In the genomic region with DNA sequence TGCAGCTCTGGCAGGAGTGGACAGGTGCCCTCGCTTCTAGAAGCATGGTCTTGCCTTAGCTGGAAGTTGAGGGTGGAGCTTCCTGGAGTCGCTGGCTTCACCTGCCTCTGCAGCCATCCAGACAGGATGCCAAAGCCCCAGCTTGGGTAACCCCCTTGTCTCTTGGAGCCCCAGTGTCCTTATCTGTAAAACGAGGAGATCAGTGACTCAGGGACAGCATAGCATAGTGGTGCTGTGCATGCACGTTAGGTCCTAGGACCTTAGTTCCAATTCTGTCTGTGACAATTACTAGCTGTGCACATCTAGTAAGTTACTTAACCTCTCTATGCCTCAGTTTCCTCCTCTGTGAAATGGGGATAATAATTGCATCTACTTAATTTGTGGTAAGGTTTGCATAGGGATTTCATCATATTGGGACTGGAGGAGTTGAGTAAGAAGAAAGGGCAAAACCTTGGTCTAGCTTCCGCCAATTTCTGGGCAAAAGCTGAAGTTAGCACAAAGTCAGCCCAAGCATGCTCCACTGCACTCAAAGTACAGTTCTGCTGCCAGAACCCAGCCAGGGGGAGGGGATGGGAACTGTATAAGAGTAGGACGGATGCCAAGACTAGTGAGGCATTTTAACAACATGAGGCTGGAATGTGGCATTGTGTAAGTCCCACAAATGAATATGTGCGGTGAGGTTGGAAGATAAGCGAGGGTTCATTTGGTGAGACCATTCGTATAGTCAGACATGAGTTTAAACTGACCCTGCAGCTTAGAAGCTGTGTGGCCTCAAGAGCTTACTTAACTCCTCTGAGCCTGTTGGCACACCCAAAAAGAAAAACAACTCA, we compare ENCODE assay signal across 10 cellular contexts. TPM values are rescaled to one million over a fixed set of nuclear protein-coding genes. Genes with fewer than 3 reads are reported as not detected.
DNase-seq lines count a peak whose midpoint lies in the region; ATAC-seq and TF ChIP-seq lines count a peak whose summit lies in the region.
"Had no signal": no experiment of that assay in that cellular context is flagged by ENCODE, and none has a peak within 500 bp of the region (broad histone marks: within the 10 kb centered on the region; RNA-seq: fewer than 3 reads in every experiment).

No MANE protein-coding gene starts in this region.

- H3K23ac ChIP-seq in mesenchymal stem cell (ENCODE audit: low read length in 2 of 2): no peak overlapping the region

- peak overlapping the region; percentile 34 to 84 for H3K4ac ChIP-seq in mesenchymal stem cell (ENCODE audit: low read depth in 1 of 2, low read length in 2 of 2)

- H3K18ac ChIP-seq in mesenchymal stem cell (ENCODE audit: low read depth in 1 of 2, low read length in 2 of 2): peak overlapping the region; percentile 44 to 84

- intact Hi-C loops in vagina (cut with DNase I) (no loop called here), posterior cingulate gyrus (cut with DNase I) (no loop called here)

- H4K8ac ChIP-seq in mesenchymal stem cell (ENCODE audit: low read length): peak overlapping the region; percentile 20

- peak overlapping the region; percentile 2 for H2BK15ac ChIP-seq in mesenchymal stem cell (ENCODE audit: low read depth, poor library complexity, severe bottlenecking)

- H3K27ac ChIP-seq in BLaER1 treated with 17β-estradiol and CSF1 and Interleukin-3, amounts not matched to agents 10 nM and 100 nM: peak overlapping the region; percentile 35 to 93 (median 84); a peak in 21 of 22 replicates
- H3K27ac ChIP-seq in mesenchymal stem cell (ENCODE audit: low read length, poor library complexity, severe bottlenecking) (no peak overlapping the region), vagina (no peak overlapping the region)

- H4K20me1 ChIP-seq in BLaER1 treated with 17β-estradiol and CSF1 and Interleukin-3, amounts not matched to agents 10 nM and 100 nM: peaks cover 0 to 6% (median 0%) of the 10 kb centered on the region in 11 experiments; a peak in 1 of 22 replicates

- no peak for ATAC-seq in GM19395 (IDR thresholded peaks at IDR 0.05; ENCODE audit: unreplicated experiment)

- H2BK5ac ChIP-seq in mesenchymal stem cell (ENCODE audit: low read depth, low read length, poor library complexity, severe bottlenecking): no peak overlapping the region

- no peaks in the 10 kb centered on the region for H3K9me3 ChIP-seq in BLaER1 treated with 17β-estradiol and CSF1 and Interleukin-3, amounts not matched to agents 10 nM and 100 nM (replicated peaks in 1 of 11)
- H3K9me3 ChIP-seq in mesenchymal stem cell (ENCODE audit: control insufficient read depth, low read length) (no peaks in the 10 kb centered on the region), vagina (no peaks in the 10 kb centered on the region)

- no peak for TF ChIP-seq CTCF in NB4 (IDR thresholded peaks at IDR 0.05; ENCODE audit: low read depth, low read length)
- TF ChIP-seq CTCF in cardiac fibroblast (IDR thresholded peaks at IDR 0.05; ENCODE audit: low read depth, low read length): no peak
- no peak for TF ChIP-seq CTCF in vagina (IDR thresholded peaks at IDR 0.05)

- 29% methylated on average over 7 of the region's 9 CpGs for WGBS in mesenchymal stem cell

- H3K14ac ChIP-seq in mesenchymal stem cell (ENCODE audit: low read length in 2 of 2): no peak overlapping the region

- no peak overlapping the region for H2BK120ac ChIP-seq in mesenchymal stem cell (ENCODE audit: low read depth, low read length)

- peak; percentile 92 for DNase-seq in NB4 (ENCODE audit: low read depth)
- DNase-seq in cardiac fibroblast (ENCODE audit: low read depth in 2 of 2): peak; percentile 100
- peak; percentile 99 for DNase-seq in mesenchymal stem cell
- no peak for DNase-seq in vagina (ENCODE audit: extremely low spot score in 2 of 2)
- DNase-seq in midbrain (lab: John Stamatoyannopoulos, UW): no peak
- DNase-seq in posterior cingulate gyrus: no peak
- DNase-seq: naive B cell, NCI-H1417 had no signal

- peak overlapping the region; percentile 81 to 96 (median 92) for H3K4me2 ChIP-seq in BLaER1 treated with 17β-estradiol and CSF1 and Interleukin-3, amounts not matched to agents 10 nM and 100 nM
- no peak overlapping the region for H3K4me2 ChIP-seq in mesenchymal stem cell (ENCODE audit: low read length, poor library complexity, severe bottlenecking)

- H2AK5ac ChIP-seq in mesenchymal stem cell (ENCODE audit: low read length, severe bottlenecking): no peak overlapping the region

- H3K36me3 ChIP-seq in BLaER1 treated with 17β-estradiol and CSF1 and Interleukin-3, amounts not matched to agents 10 nM and 100 nM: no peaks in the 10 kb centered on the region
- H3K36me3 ChIP-seq in mesenchymal stem cell (ENCODE audit: control insufficient read depth in 1 of 2, insufficient read depth in 2 of 2, low read depth in 1 of 2, low read length in 2 of 2) (no peaks in the 10 kb centered on the region), vagina (no peaks in the 10 kb centered on the region)

- H4K91ac ChIP-seq in mesenchymal stem cell (ENCODE audit: low read length): peak overlapping the region; percentile 73

- peaks cover 0 to 10% (median 0%) of the 10 kb centered on the region in 11 experiments; a peak in 1 of 22 replicates for H3K27me3 ChIP-seq in BLaER1 treated with 17β-estradiol and CSF1 and Interleukin-3, amounts not matched to agents 10 nM and 100 nM
- H3K27me3 ChIP-seq in mesenchymal stem cell (ENCODE audit: control insufficient read depth in 1 of 2, insufficient read depth in 1 of 2, low read length in 2 of 2) (peaks cover 0 to 14% of the 10 kb centered on the region in 2 experiments), vagina (no peaks in the 10 kb centered on the region)

- H2AFZ ChIP-seq in mesenchymal stem cell (ENCODE audit: low read depth, low read length): no peak overlapping the region

- H3K4me1 ChIP-seq in BLaER1 treated with 17β-estradiol and CSF1 and Interleukin-3, amounts not matched to agents 10 nM and 100 nM: peaks cover 71 to 82% (median 80%) of the 10 kb centered on the region in 10 experiments
- H3K4me1 ChIP-seq in mesenchymal stem cell (ENCODE audit: control insufficient read depth, insufficient read depth, low read depth, low read length) (peaks cover 24% of the 10 kb centered on the region), vagina (peaks cover 40% of the 10 kb centered on the region)

- 0 out of 20 replicates have a peak overlapping the region, but pooled peaks of 2 of the 10 experiments have one; percentile 0 to 31 for H3K4me3 ChIP-seq in BLaER1 treated with 17β-estradiol and CSF1 and Interleukin-3, amounts not matched to agents 10 nM and 100 nM
- H3K4me3 ChIP-seq in NB4 (ENCODE audit: low read depth, low read length) (no peak overlapping the region), cardiac fibroblast (replicated peaks in 1 of 2; ENCODE audit: low read depth in 2 of 2, low read length in 2 of 2) (no peak overlapping the region), mesenchymal stem cell (ENCODE audit: insufficient read depth in 1 of 2, low read depth in 1 of 2, low read length in 2 of 2) (no peak overlapping the region), vagina (no peak overlapping the region)

- peak overlapping the region; percentile 75 to 88 for H2BK12ac ChIP-seq in mesenchymal stem cell (ENCODE audit: low read length in 2 of 2)

- no peak for TF ChIP-seq POLR2A in NB4 (IDR thresholded peaks at IDR 0.05; ENCODE audit: extremely low read depth, insufficient read length)
- no peak for TF ChIP-seq POLR2A in vagina (IDR thresholded peaks at IDR 0.05)

- peak overlapping the region in 9 of 11 experiments; percentile 22 to 77 (median 59); a peak in 16 of 22 replicates for H3K9ac ChIP-seq in BLaER1 treated with 17β-estradiol and CSF1 and Interleukin-3, amounts not matched to agents 10 nM and 100 nM
- H3K9ac ChIP-seq in mesenchymal stem cell (ENCODE audit: low read length): peak overlapping the region; percentile 19

- H3K79me1 ChIP-seq in mesenchymal stem cell (replicated peaks; ENCODE audit: low read length, poor library complexity, severe bottlenecking): no peaks in the 10 kb centered on the region

RNA-seq across cellular contexts. Expression of a gene that starts 24.5 kb away (rescaled TPM):
- 170 TPM for polyA plus RNA-seq in mesenchymal stem cell (2013, experiment 1 of 2)
- 164 TPM for polyA plus RNA-seq in mesenchymal stem cell (2013, experiment 2 of 2)
- total RNA-seq in vagina: 5.2 TPM

Comparison
In these comparisons a context has a peak if more than half of its experiments do, and no peak if none do; other contexts are left out.
1. H3K27ac ChIP-seq: peak in BLaER1 treated with 17β-estradiol and CSF1 and Interleukin-3, amounts not matched to agents 10 nM and 100 nM (11 of 11); none in mesenchymal stem cell (single experiment) and vagina (single experiment).
2. DNase-seq: peak in NB4 (single experiment), cardiac fibroblast (2 of 2) and mesenchymal stem cell (single experiment); none in vagina (0 of 2), midbrain (single experiment) and posterior cingulate gyrus (0 of 10).